Comparison of ENCODE assay signal across 8 cellular contexts in genomic region chr1:178282949-178283367, GRCh38.
A peak's percentile ranks its signal among the peaks of the same experiment; 100 is the strongest.
DNase-seq lines count a peak whose midpoint lies in the region; ATAC-seq and TF ChIP-seq lines count a peak whose summit lies in the region.

No MANE protein-coding gene starts in this region.

- peak; percentile 56 for TF ChIP-seq CTCF in astrocyte of the cerebellum (IDR thresholded peaks at IDR 0.05; ENCODE audit: low read depth, low read length, missing control alignments)

- DNase-seq in Ammon's horn (ENCODE audit: low spot score) (peak; percentile 25), LoVo (ENCODE audit: low spot score) (peak; percentile 35), astrocyte of the cerebellum (ENCODE audit: low read depth) (peak; percentile 50), left kidney (ENCODE audit: low read depth, low spot score) (peak; percentile 33), NK-92 (lab: John Stamatoyannopoulos, UW; ENCODE audit: unreplicated experiment) (no peak)
- no peak for DNase-seq in activated naive CD4-positive, alpha-beta T cell (lab: John Stamatoyannopoulos, UW)

- in situ Hi-C loops in astrocyte of the cerebellum (cut with HindIII; ENCODE audit: low sequenced_read_pairs), result loop anchor here (25.0 kb wide), 1 partner anchor 296 kb away; no protein-coding TSS in a partner anchor

- no peak overlapping the region for H3K4me3 ChIP-seq in astrocyte of the cerebellum (ENCODE audit: low read depth, low read length)

- ATAC-seq in GM21447 (IDR thresholded peaks at IDR 0.05; ENCODE audit: unreplicated experiment) (no peak), HG02763 (IDR thresholded peaks at IDR 0.05; ENCODE audit: unreplicated experiment) (no peak)

Comparison
In these comparisons a context has a peak if more than half of its experiments do, and no peak if none do; other contexts are left out.
1. DNase-seq: peak in Ammon's horn (single experiment), LoVo (single experiment), astrocyte of the cerebellum (single experiment) and left kidney (single experiment); none in activated naive CD4-positive, alpha-beta T cell (0 of 4) and NK-92 (single experiment).